2 cellular contexts compared by ENCODE assay signal in the genomic region with DNA sequence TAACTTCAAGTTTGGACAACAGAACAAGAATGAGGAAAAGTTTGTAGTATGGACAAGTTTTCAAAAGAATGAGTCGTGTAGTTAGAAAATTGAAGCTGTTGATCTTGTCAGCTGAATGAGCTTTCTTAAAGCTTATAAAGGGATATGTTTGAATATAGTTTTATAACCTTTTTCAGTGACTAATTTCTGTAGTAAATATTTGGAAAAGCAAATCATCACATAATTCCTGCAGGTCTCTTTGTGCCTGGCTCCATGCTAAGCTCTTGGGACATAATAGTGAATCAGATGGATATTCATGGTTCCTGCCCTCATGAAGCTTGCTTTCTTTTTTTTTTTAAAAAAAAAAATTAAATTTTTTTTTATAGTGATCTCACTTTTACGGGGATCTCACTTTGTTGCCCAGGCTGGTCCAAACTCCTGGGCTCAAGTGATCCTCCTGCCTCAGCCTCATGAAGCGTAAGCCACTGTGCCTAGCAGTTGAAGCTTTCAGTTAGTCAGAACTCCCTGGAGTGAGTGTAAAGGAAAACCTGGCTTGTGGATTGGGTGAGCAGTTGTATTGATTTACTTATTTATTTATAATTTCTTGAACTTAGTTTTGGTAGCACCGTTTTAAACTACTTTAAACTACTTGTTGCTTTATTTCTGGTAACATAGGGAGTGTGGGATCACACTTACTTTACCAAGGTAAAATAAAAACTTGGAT.
TF ChIP-seq lines count a peak whose summit lies in the region.

No MANE protein-coding gene starts in this region.

TF ChIP-seq in GM23338, 12 proteins besides CTCF, POLR2A, EP300 and RAD21 (continued from another document):
- no peak for TF ChIP-seq EZH2phosphoT487 (IDR thresholded peaks at IDR 0.05; ENCODE audit: unreplicated experiment)
- TF ChIP-seq STAT1 (IDR thresholded peaks at IDR 0.05; ENCODE audit: unreplicated experiment): no peak
- TF ChIP-seq, protein P1, sequence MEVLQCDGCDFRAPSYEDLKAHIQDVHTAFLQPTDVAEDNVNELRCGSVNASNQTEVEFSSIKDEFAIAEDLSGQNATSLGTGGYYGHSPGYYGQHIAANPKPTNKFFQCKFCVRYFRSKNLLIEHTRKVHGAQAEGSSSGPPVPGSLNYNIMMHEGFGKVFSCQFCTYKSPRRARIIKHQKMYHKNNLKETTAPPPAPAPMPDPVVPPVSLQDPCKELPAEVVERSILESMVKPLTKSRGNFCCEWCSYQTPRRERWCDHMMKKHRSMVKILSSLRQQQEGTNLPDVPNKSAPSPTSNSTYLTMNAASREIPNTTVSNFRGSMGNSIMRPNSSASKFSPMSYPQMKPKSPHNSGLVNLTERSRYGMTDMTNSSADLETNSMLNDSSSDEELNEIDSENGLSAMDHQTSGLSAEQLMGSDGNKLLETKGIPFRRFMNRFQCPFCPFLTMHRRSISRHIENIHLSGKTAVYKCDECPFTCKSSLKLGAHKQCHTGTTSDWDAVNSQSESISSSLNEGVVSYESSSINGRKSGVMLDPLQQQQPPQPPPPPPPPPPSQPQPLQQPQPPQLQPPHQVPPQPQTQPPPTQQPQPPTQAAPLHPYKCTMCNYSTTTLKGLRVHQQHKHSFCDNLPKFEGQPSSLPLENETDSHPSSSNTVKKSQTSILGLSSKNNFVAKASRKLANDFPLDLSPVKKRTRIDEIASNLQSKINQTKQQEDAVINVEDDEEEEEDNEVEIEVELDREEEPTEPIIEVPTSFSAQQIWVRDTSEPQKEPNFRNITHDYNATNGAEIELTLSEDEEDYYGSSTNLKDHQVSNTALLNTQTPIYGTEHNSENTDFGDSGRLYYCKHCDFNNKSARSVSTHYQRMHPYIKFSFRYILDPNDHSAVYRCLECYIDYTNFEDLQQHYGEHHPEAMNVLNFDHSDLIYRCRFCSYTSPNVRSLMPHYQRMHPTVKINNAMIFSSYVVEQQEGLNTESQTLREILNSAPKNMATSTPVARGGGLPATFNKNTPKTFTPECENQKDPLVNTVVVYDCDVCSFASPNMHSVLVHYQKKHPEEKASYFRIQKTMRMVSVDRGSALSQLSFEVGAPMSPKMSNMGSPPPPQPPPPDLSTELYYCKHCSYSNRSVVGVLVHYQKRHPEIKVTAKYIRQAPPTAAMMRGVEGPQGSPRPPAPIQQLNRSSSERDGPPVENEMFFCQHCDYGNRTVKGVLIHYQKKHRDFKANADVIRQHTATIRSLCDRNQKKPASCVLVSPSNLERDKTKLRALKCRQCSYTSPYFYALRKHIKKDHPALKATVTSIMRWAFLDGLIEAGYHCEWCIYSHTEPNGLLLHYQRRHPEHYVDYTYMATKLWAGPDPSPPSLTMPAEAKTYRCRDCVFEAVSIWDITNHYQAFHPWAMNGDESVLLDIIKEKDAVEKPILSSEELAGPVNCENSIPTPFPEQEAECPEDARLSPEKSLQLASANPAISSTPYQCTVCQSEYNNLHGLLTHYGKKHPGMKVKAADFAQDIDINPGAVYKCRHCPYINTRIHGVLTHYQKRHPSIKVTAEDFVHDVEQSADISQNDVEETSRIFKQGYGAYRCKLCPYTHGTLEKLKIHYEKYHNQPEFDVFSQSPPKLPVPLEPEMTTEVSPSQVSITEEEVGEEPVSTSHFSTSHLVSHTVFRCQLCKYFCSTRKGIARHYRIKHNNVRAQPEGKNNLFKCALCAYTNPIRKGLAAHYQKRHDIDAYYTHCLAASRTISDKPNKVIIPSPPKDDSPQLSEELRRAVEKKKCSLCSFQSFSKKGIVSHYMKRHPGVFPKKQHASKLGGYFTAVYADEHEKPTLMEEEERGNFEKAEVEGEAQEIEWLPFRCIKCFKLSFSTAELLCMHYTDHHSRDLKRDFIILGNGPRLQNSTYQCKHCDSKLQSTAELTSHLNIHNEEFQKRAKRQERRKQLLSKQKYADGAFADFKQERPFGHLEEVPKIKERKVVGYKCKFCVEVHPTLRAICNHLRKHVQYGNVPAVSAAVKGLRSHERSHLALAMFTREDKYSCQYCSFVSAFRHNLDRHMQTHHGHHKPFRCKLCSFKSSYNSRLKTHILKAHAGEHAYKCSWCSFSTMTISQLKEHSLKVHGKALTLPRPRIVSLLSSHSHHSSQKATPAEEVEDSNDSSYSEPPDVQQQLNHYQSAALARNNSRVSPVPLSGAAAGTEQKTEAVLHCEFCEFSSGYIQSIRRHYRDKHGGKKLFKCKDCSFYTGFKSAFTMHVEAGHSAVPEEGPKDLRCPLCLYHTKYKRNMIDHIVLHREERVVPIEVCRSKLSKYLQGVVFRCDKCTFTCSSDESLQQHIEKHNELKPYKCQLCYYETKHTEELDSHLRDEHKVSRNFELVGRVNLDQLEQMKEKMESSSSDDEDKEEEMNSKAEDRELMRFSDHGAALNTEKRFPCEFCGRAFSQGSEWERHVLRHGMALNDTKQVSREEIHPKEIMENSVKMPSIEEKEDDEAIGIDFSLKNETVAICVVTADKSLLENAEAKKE (CRISPR knock-in tag; IDR thresholded peaks at IDR 0.05): no peak
- TF ChIP-seq NANOG (IDR thresholded peaks at IDR 0.05; ENCODE audit: borderline replicate concordance): no peak
- TF ChIP-seq JUNB (IDR thresholded peaks at IDR 0.05; ENCODE audit: unreplicated experiment): no peak
- no peak for TF ChIP-seq EZH2 (IDR thresholded peaks at IDR 0.05; ENCODE audit: low read depth, unreplicated experiment)
- no peak for TF ChIP-seq CREB1 (CRISPR knock-in tag; IDR thresholded peaks at IDR 0.05; ENCODE audit: low read depth)
- TF ChIP-seq, protein P2, sequence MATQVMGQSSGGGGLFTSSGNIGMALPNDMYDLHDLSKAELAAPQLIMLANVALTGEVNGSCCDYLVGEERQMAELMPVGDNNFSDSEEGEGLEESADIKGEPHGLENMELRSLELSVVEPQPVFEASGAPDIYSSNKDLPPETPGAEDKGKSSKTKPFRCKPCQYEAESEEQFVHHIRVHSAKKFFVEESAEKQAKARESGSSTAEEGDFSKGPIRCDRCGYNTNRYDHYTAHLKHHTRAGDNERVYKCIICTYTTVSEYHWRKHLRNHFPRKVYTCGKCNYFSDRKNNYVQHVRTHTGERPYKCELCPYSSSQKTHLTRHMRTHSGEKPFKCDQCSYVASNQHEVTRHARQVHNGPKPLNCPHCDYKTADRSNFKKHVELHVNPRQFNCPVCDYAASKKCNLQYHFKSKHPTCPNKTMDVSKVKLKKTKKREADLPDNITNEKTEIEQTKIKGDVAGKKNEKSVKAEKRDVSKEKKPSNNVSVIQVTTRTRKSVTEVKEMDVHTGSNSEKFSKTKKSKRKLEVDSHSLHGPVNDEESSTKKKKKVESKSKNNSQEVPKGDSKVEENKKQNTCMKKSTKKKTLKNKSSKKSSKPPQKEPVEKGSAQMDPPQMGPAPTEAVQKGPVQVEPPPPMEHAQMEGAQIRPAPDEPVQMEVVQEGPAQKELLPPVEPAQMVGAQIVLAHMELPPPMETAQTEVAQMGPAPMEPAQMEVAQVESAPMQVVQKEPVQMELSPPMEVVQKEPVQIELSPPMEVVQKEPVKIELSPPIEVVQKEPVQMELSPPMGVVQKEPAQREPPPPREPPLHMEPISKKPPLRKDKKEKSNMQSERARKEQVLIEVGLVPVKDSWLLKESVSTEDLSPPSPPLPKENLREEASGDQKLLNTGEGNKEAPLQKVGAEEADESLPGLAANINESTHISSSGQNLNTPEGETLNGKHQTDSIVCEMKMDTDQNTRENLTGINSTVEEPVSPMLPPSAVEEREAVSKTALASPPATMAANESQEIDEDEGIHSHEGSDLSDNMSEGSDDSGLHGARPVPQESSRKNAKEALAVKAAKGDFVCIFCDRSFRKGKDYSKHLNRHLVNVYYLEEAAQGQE (IDR thresholded peaks at IDR 0.05; ENCODE audit: unreplicated experiment): no peak
- no peak for TF ChIP-seq ZNF114 (CRISPR knock-in tag; IDR thresholded peaks at IDR 0.05)

TF ChIP-seq in WTC11, 78 proteins besides CTCF, POLR2A, EP300 and RAD21 (continued from another document):
- TF ChIP-seq, protein P3, sequence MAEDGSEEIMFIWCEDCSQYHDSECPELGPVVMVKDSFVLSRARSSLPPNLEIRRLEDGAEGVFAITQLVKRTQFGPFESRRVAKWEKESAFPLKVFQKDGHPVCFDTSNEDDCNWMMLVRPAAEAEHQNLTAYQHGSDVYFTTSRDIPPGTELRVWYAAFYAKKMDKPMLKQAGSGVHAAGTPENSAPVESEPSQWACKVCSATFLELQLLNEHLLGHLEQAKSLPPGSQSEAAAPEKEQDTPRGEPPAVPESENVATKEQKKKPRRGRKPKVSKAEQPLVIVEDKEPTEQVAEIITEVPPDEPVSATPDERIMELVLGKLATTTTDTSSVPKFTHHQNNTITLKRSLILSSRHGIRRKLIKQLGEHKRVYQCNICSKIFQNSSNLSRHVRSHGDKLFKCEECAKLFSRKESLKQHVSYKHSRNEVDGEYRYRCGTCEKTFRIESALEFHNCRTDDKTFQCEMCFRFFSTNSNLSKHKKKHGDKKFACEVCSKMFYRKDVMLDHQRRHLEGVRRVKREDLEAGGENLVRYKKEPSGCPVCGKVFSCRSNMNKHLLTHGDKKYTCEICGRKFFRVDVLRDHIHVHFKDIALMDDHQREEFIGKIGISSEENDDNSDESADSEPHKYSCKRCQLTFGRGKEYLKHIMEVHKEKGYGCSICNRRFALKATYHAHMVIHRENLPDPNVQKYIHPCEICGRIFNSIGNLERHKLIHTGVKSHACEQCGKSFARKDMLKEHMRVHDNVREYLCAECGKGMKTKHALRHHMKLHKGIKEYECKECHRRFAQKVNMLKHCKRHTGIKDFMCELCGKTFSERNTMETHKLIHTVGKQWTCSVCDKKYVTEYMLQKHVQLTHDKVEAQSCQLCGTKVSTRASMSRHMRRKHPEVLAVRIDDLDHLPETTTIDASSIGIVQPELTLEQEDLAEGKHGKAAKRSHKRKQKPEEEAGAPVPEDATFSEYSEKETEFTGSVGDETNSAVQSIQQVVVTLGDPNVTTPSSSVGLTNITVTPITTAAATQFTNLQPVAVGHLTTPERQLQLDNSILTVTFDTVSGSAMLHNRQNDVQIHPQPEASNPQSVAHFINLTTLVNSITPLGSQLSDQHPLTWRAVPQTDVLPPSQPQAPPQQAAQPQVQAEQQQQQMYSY (CRISPR knock-in tag; IDR thresholded peaks at IDR 0.05): peak; percentile 67; the same call in 1 of the 2 replicates
